Comparison of ENCODE assay signal across 15 cellular contexts in genomic region chr5:145978672-145979071, GRCh38. TPM values are rescaled to one million over a fixed set of nuclear protein-coding genes. Genes with fewer than 3 reads are reported as not detected.
DNase-seq lines count a peak whose midpoint lies in the region; ATAC-seq and TF ChIP-seq lines count a peak whose summit lies in the region.
"Had no signal": no experiment of that assay in that cellular context is flagged by ENCODE, and none has a peak within 500 bp of the region (broad histone marks: within the 10 kb centered on the region; RNA-seq: fewer than 3 reads in every experiment).

No MANE protein-coding gene starts in this region.

- H3K4me1 Mint-ChIP-seq in progenitor cell of endocrine pancreas (ENCODE audit: low read depth): peaks cover 75% of the 10 kb centered on the region

- RAD21 ChIA-PET in HCT116 (lab: Charles Lee; ENCODE audit: low non-redundant PET in 1 of 2, low total read pairs in 2 of 2, uncharacterized antibody in 2 of 2, unreplicated experiment in 2 of 2): no interaction called here

- peak overlapping the region; percentile 35 for H3K4me3 Mint-ChIP-seq in progenitor cell of endocrine pancreas (ENCODE audit: low read depth)
- H3K4me3 Mint-ChIP-seq: activated T-helper 1 cell treated with anti-CD3 and anti-CD28 coated beads, Interleukin-12 subunit alpha, Interleukin-12 subunit beta, Interleukin-2, Interleukin-4 antibody, amounts not matched to agents 30 ng/mL and 10 ng/mL and 1 ng/mL, durations not matched to agents 14 hours and 24 hours and 36 hours; HFFc6 had no signal

- no peaks in the 10 kb centered on the region for H3K27me3 ChIP-seq in HCT116 (ENCODE audit: insufficient read depth, low read length)
- no peaks in the 10 kb centered on the region for H3K27me3 ChIP-seq in heart right ventricle
- H3K27me3 ChIP-seq: adrenal gland, BE2C had no signal

- no peak for TF ChIP-seq CTCF in HCT116 (IDR thresholded peaks at IDR 0.05 in 2 of 3, conservative IDR thresholded peaks at IDR 0.05 in 1 of 3; ENCODE audit: borderline replicate concordance in 1 of 3, insufficient read depth in 1 of 3, low read depth in 2 of 3, low read length in 2 of 3)
- TF ChIP-seq CTCF in heart right ventricle (IDR thresholded peaks at IDR 0.05): no peak
- TF ChIP-seq CTCF in progenitor cell of endocrine pancreas (IDR thresholded peaks at IDR 0.05; ENCODE audit: unreplicated experiment): no peak

- no peaks in the 10 kb centered on the region for H3K9me2 ChIP-seq in HCT116 (ENCODE audit: insufficient read depth)

- no peaks in the 10 kb centered on the region; the same call in 1 of the 2 replicates for H4K20me1 ChIP-seq in HCT116 (ENCODE audit: insufficient read depth)

- H3K4me3 ChIP-seq in HCT116 (replicated peaks in 1 of 2; ENCODE audit: low read depth in 1 of 2, low read length in 2 of 2) (peak overlapping the region in 1 of 2 experiments; percentile 26; a peak in 2 of 4 replicates), heart right ventricle (no peak overlapping the region)
- H3K4me3 ChIP-seq: adrenal gland had no signal

- no peak overlapping the region for H2AFZ ChIP-seq in HCT116 (ENCODE audit: low read depth, low read length, poor library complexity, severe bottlenecking)

- DNase-seq in HCT116 (ENCODE audit: low read depth, low spot score): no peak
- peak; percentile 53 for DNase-seq in NCI-H446 treated with DMSO at 0.1 percent for 48 hours (lab: John Stamatoyannopoulos, UW)
- peak in 1 of 2 donors; percentile 18 for DNase-seq in heart right ventricle
- DNase-seq in progenitor cell of endocrine pancreas (ENCODE audit: low spot score, unreplicated experiment): no peak
- no peak for DNase-seq in NCI-H345 (lab: John Stamatoyannopoulos, UW)
- no peak for DNase-seq in midbrain (lab: John Stamatoyannopoulos, UW)
- no peak for DNase-seq in HCEC 1CT
- DNase-seq: adrenal gland, BE2C, HFFc6, islet precursor cell, KG1, NCI-H1417 had no signal

- H3K9ac ChIP-seq in HCT116 (ENCODE audit: low read length): peak overlapping the region; percentile 25

- peak overlapping the region; percentile 65 for H3K4me2 ChIP-seq in HCT116 (ENCODE audit: low read length)

- no peaks in the 10 kb centered on the region for H3K27me3 Mint-ChIP-seq in progenitor cell of endocrine pancreas

- peaks cover 2% of the 10 kb centered on the region for H3K36me3 Mint-ChIP-seq in progenitor cell of endocrine pancreas (ENCODE audit: insufficient read depth)

- no peaks in the 10 kb centered on the region for H3K79me2 ChIP-seq in HCT116 (ENCODE audit: insufficient read depth, low read length)

- ATAC-seq in HCT116 (no peak), heart right ventricle (peak in 7 of 8 donors; percentile 36 to 71 (median 49))

- no peaks in the 10 kb centered on the region for H3K9me3 ChIP-seq in HCT116 (ENCODE audit: control insufficient read depth in 1 of 2, insufficient read depth in 1 of 2, low read depth in 1 of 2, low read length in 2 of 2)
- H3K9me3 ChIP-seq in heart right ventricle: peaks cover 0 to 8% (median 0%) of the 10 kb centered on the region in 11 donors
- H3K9me3 ChIP-seq: adrenal gland, BE2C had no signal

- POLR2A ChIA-PET in HCT116 (lab: Charles Lee): no interaction called here

- 14 to 36% methylated on average over 1 of the region's 1 CpG for WGBS in heart right ventricle, 2 donors

- H3K36me3 ChIP-seq in HCT116 (ENCODE audit: control insufficient read depth in 1 of 2, insufficient read depth in 2 of 2, low read length in 2 of 2): no peaks in the 10 kb centered on the region
- H3K36me3 ChIP-seq in heart right ventricle: no peaks in the 10 kb centered on the region
- H3K36me3 ChIP-seq: adrenal gland, BE2C had no signal

- H3K27ac Mint-ChIP-seq in progenitor cell of endocrine pancreas: peak overlapping the region; percentile 92
- H3K27ac Mint-ChIP-seq: activated T-helper 1 cell treated with anti-CD3 and anti-CD28 coated beads, Interleukin-12 subunit alpha, Interleukin-12 subunit beta, Interleukin-2, Interleukin-4 antibody, amounts not matched to agents 30 ng/mL and 10 ng/mL and 1 ng/mL, durations not matched to agents 14 hours and 24 hours and 36 hours; HFFc6 had no signal

- TF ChIP-seq POLR2A in HCT116 (IDR thresholded peaks at IDR 0.05; ENCODE audit: borderline replicate concordance, extremely low read depth, insufficient read depth, insufficient read length): no peak

- peaks cover 5% of the 10 kb centered on the region for H3K9me3 Mint-ChIP-seq in progenitor cell of endocrine pancreas (ENCODE audit: low read depth)

- CTCF ChIA-PET in HCT116 (lab: Charles Lee): no interaction called here

- BruUV-seq in HCT116 (replicated peaks; lab: Mats Ljungman, UMichigan): no TSS peak

- TF ChIP-seq RAD21 in HCT116 (IDR thresholded peaks at IDR 0.05; ENCODE audit: low read depth): no peak

- intact Hi-C loops in HCT116 (cut with micrococcal nuclease): no loop called here
- intact Hi-C loops in heart right ventricle (cut with DNase I): loop anchor here in 1 of 10 donors (5.0 to 10.0 kb wide), 2 partner anchors 41 to 66 kb away; partner anchors contain the start of gene SH3RF2

- H3K4me1 ChIP-seq in HCT116 (ENCODE audit: control insufficient read depth in 1 of 2, insufficient read depth in 2 of 2, low read length in 2 of 2): peaks cover 83 to 92% of the 10 kb centered on the region in 2 experiments
- peaks cover 9 to 60% (median 35%) of the 10 kb centered on the region in 9 donors for H3K4me1 ChIP-seq in heart right ventricle
- H3K4me1 ChIP-seq: adrenal gland had no signal

- H3K27ac ChIP-seq in HCT116 (ENCODE audit: low read depth, low read length) (peak overlapping the region; percentile 41), heart right ventricle (peak overlapping the region in 8 of 10 donors; percentile 9 to 81 (median 34))
- H3K27ac ChIP-seq: adrenal gland, VCaP had no signal

TF ChIP-seq in HCT116, 20 proteins besides CTCF, POLR2A, EP300 and RAD21:
- TF ChIP-seq SRF (IDR thresholded peaks at IDR 0.05; ENCODE audit: low read depth) (no peak), MAX (IDR thresholded peaks at IDR 0.05) (no peak), ZFX (IDR thresholded peaks at IDR 0.05) (no peak), EZH2phosphoT487 (IDR thresholded peaks at IDR 0.05; ENCODE audit: borderline replicate concordance) (no peak), TCF7L2 (IDR thresholded peaks at IDR 0.05; ENCODE audit: borderline replicate concordance, extremely low read depth, insufficient read depth, insufficient read length) (no peak), EZH2 (IDR thresholded peaks at IDR 0.05) (no peak), JUND (IDR thresholded peaks at IDR 0.05) (0 out of 2 replicates have a peak, but pooled peaks have one; percentile 20), REST (IDR thresholded peaks at IDR 0.05; ENCODE audit: low read depth) (no peak), FOSL1 (IDR thresholded peaks at IDR 0.05; ENCODE audit: low read depth) (no peak), SP1 (IDR thresholded peaks at IDR 0.05; ENCODE audit: low read depth) (peak; percentile 37), CEBPB (IDR thresholded peaks at IDR 0.05; ENCODE audit: low read depth) (no peak), SIN3A (IDR thresholded peaks at IDR 0.05; ENCODE audit: low read depth) (no peak), CBX3 (IDR thresholded peaks at IDR 0.05; ENCODE audit: low read depth) (no peak), POLR2AphosphoS5 (IDR thresholded peaks at IDR 0.05; ENCODE audit: low read depth, low read length) (no peak), ZNF274 (IDR thresholded peaks at IDR 0.05; ENCODE audit: low read depth, low read length) (no peak), EGR1 (IDR thresholded peaks at IDR 0.05; ENCODE audit: low read depth) (no peak)

RNA-seq across cellular contexts. Expression of gene SH3RF2, which starts 42.3 kb away (rescaled TPM):
- total RNA-seq in HCT116 (2021; ENCODE audit: unreplicated experiment): 14.3 TPM
- polyA plus RNA-seq in HCT116 (2012): 4.5 and 7.1 TPM in 2 replicates
- total RNA-seq in heart right ventricle: 100 to 1,000 TPM; 163 to 456 (median 219) TPM
- 100 to 1,000 TPM in 1 of 2 donors, 10 to 100 TPM in 1; 32.9 to 887 TPM for polyA plus RNA-seq in heart right ventricle
- total RNA-seq in progenitor cell of endocrine pancreas: 16.7 and 17.6 TPM in 2 replicates
